In the genomic region with DNA sequence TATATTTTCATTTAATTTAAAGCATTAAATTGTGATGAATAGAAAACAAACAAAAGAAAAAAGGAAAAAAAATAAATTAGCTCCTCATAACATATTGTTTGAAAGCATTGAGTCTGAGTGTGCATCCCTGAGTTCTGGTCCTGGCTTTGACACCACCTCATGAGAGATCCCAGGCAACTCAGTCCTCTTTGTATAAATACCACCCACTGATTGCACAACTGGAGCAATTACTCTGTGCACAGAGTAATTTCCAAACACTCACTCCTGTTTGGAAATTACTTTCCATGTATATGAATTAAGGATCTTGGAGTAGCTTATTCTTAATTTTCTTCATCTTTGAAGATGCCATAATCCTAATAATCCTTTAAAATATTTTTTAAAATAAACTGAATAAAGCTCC, we compare ENCODE assay signal across 24 cellular contexts. TPM values are rescaled to one million over a fixed set of nuclear protein-coding genes. Genes with fewer than 3 reads are reported as not detected.
DNase-seq lines count a peak whose midpoint lies in the region; ATAC-seq and TF ChIP-seq lines count a peak whose summit lies in the region.
"Had no signal": no experiment of that assay in that cellular context is flagged by ENCODE, and none has a peak within 500 bp of the region (broad histone marks: within the 10 kb centered on the region; RNA-seq: fewer than 3 reads in every experiment).

No MANE protein-coding gene starts in this region.

- TF ChIP-seq CTCF in epithelial cell of esophagus (IDR thresholded peaks at IDR 0.05; ENCODE audit: insufficient read depth, low read depth, low read length, missing control alignments) (no peak), left lung (IDR thresholded peaks at IDR 0.05) (no peak), BE2C (IDR thresholded peaks at IDR 0.05; ENCODE audit: low read depth, low read length) (no peak)
- TF ChIP-seq CTCF in activated CD8-positive, alpha-beta T cell treated with anti-CD3 and anti-CD28 coated beads for 36 hours (IDR thresholded peaks at IDR 0.05), result no peak

- ATAC-seq in left lung (peak; percentile 41), HG02884 (IDR thresholded peaks at IDR 0.05; ENCODE audit: unreplicated experiment) (no peak), HG03521 (IDR thresholded peaks at IDR 0.05; ENCODE audit: unreplicated experiment) (no peak)
- ATAC-seq in activated CD8-positive, alpha-beta T cell treated with anti-CD3 and anti-CD28 coated beads for 36 hours, result no peak
- ATAC-seq: GM23338, PC-3, SK-N-SH treated with all-trans-retinoic acid at 6 μM for 48 hours had no signal

- CTCF ChIA-PET in activated CD8-positive, alpha-beta T cell treated with anti-CD3 and anti-CD28 coated beads for 36 hours (lab: Charles Lee), result interaction anchor here (1.1 kb wide), 1 partner anchor 10 kb away, joined by 4 read pairs; no protein-coding TSS in a partner anchor

- POLR2A ChIA-PET in activated CD8-positive, alpha-beta T cell treated with anti-CD3 and anti-CD28 coated beads for 36 hours (lab: Charles Lee), result no interaction called here

- no peaks in the 10 kb centered on the region for H3K4me1 Mint-ChIP-seq in activated CD8-positive, alpha-beta T cell treated with anti-CD3 and anti-CD28 coated beads for 36 hours (ENCODE audit: low read depth)
- H3K4me1 Mint-ChIP-seq: GM23338, H9 had no signal

- DNase-seq in HuH-7 (ENCODE audit: low spot score), result peak; percentile 40
- DNase-seq in NCI-H69 (lab: John Stamatoyannopoulos, UW), result peak; percentile 49
- peak; percentile 66 for DNase-seq in epithelial cell of esophagus (ENCODE audit: low read depth)
- DNase-seq in left lung, result no peak
- DNase-seq in BE2C, result no peak
- DNase-seq in activated CD8-positive, alpha-beta T cell treated with anti-CD3 and anti-CD28 coated beads for 36 hours, result no peak
- DNase-seq: CD4-positive, alpha-beta T cell; DMS53; H9; MV-4-11; NCI-H1105; NCI-H1436 treated with DMSO at 0.1 percent for 48 hours; NCI-H187 treated with DMSO at 0.1 percent for 48 hours; NCI-H2171 treated with DMSO at 0.1 percent for 48 hours; NCI-H524; NCI-H774; PC-3 had no signal

- H3K4me3 ChIP-seq in epithelial cell of esophagus (ENCODE audit: low read length), result no peak overlapping the region
- H3K4me3 ChIP-seq in left lung, result no peak overlapping the region
- no peak overlapping the region for H3K4me3 ChIP-seq in BE2C (ENCODE audit: low read depth, low read length)
- H3K4me3 ChIP-seq: BLaER1 treated with 17β-estradiol and CSF1 and Interleukin-3, amounts not matched to agents 10 nM and 100 nM; GM23338 had no signal

- H3K9me3 Mint-ChIP-seq in activated CD8-positive, alpha-beta T cell treated with anti-CD3 and anti-CD28 coated beads for 36 hours, result no peaks in the 10 kb centered on the region
- H3K9me3 Mint-ChIP-seq: GM23338, H9 had no signal

- H3K9me3 ChIP-seq in left lung (no peaks in the 10 kb centered on the region), BE2C (no peaks in the 10 kb centered on the region)
- H3K9me3 ChIP-seq: BLaER1 treated with 17β-estradiol and CSF1 and Interleukin-3, amounts not matched to agents 10 nM and 100 nM had no signal

- H3K27ac Mint-ChIP-seq in activated CD8-positive, alpha-beta T cell treated with anti-CD3 and anti-CD28 coated beads for 36 hours, result no peak overlapping the region
- H3K27ac Mint-ChIP-seq: CD4-positive, alpha-beta T cell; GM23338; H9 had no signal

- H3K4me3 Mint-ChIP-seq in activated CD8-positive, alpha-beta T cell treated with anti-CD3 and anti-CD28 coated beads for 36 hours, result no peak overlapping the region
- H3K4me3 Mint-ChIP-seq: CD4-positive, alpha-beta T cell; GM23338; H9 had no signal

- intact Hi-C loops in left lung (cut with DNase I), result no loop called here
- intact Hi-C loops in activated CD8-positive, alpha-beta T cell treated with anti-CD3 and anti-CD28 coated beads for 36 hours (cut with micrococcal nuclease), result no loop called here

- H3K36me3 Mint-ChIP-seq in activated CD8-positive, alpha-beta T cell treated with anti-CD3 and anti-CD28 coated beads for 36 hours (ENCODE audit: low read depth), result no peaks in the 10 kb centered on the region

- H3K27me3 ChIP-seq in left lung, result no peaks in the 10 kb centered on the region
- no peaks in the 10 kb centered on the region for H3K27me3 ChIP-seq in BE2C
- H3K27me3 ChIP-seq: BLaER1 treated with 17β-estradiol and CSF1 and Interleukin-3, amounts not matched to agents 10 nM and 100 nM had no signal

- H3K36me3 ChIP-seq in left lung (no peaks in the 10 kb centered on the region), BE2C (no peaks in the 10 kb centered on the region)
- H3K36me3 ChIP-seq: BLaER1 treated with 17β-estradiol and CSF1 and Interleukin-3, amounts not matched to agents 10 nM and 100 nM had no signal

- peak overlapping the region in 1 of 2 donors; percentile 24 for H3K27ac ChIP-seq in left lung
- H3K27ac ChIP-seq: BLaER1 treated with 17β-estradiol and CSF1 and Interleukin-3, amounts not matched to agents 10 nM and 100 nM had no signal

- peaks cover 9% of the 10 kb centered on the region for H3K27me3 Mint-ChIP-seq in activated CD8-positive, alpha-beta T cell treated with anti-CD3 and anti-CD28 coated beads for 36 hours

- no peaks in the 10 kb centered on the region for H3K4me1 ChIP-seq in left lung
- no peaks in the 10 kb centered on the region for H3K4me1 ChIP-seq in BE2C

RNA-seq across cellular contexts. Expression of a gene that starts 59.4 kb away (rescaled TPM):
- total RNA-seq in left lung, result not detected
- polyA plus RNA-seq in BE2C (2012; ENCODE audit: insufficient read depth, insufficient read length, low read depth), result not detected
- total RNA-seq in activated CD8-positive, alpha-beta T cell treated with anti-CD3 and anti-CD28 coated beads for 36 hours, result not detected
- total RNA-seq: CD4-positive, alpha-beta T cell; G401; GM23338; H9 had no signal
- polyA plus RNA-seq: AG04450 had no signal

Comparison
In these comparisons a context has a peak if more than half of its experiments do, and no peak if none do; other contexts are left out.
1. DNase-seq: peak in HuH-7 (single experiment), NCI-H69 (single experiment) and epithelial cell of esophagus (single experiment); none in left lung (0 of 2), BE2C (single experiment) and activated CD8-positive, alpha-beta T cell treated with anti-CD3 and anti-CD28 coated beads for 36 hours (single experiment).